Comparison of ENCODE assay signal across 14 cellular contexts in genomic region chr1:213983589-213984386, GRCh38. TPM values are rescaled to one million over a fixed set of nuclear protein-coding genes. Genes with fewer than 3 reads are reported as not detected.
DNase-seq lines count a peak whose midpoint lies in the region; ATAC-seq and TF ChIP-seq lines count a peak whose summit lies in the region.
"Had no signal": no experiment of that assay in that cellular context is flagged by ENCODE, and none has a peak within 500 bp of the region (broad histone marks: within the 10 kb centered on the region; RNA-seq: fewer than 3 reads in every experiment).

No MANE protein-coding gene starts in this region.

- TF ChIP-seq EP300 in sigmoid colon (IDR thresholded peaks at IDR 0.05): no peak

- peak overlapping the region; percentile 24 for H3K4me3 ChIP-seq in hepatocyte
- peak overlapping the region in 3 of 4 donors; percentile 28 to 47 (median 40) for H3K4me3 ChIP-seq in sigmoid colon
- no peak overlapping the region for H3K4me3 ChIP-seq in aorta (ENCODE audit: low read length in 2 of 2)

- H4K20me1 ChIP-seq in hepatocyte (ENCODE audit: insufficient read depth, poor library complexity, severe bottlenecking): no peaks in the 10 kb centered on the region

- H3K4me1 ChIP-seq in hepatocyte (ENCODE audit: insufficient read depth) (peaks cover 26% of the 10 kb centered on the region), sigmoid colon (peaks cover 0 to 44% (median 41%) of the 10 kb centered on the region in 4 donors), aorta (ENCODE audit: control insufficient read depth in 1 of 2, insufficient read depth in 2 of 2, low read length in 2 of 2) (no peaks in the 10 kb centered on the region)

- ATAC-seq in aorta (ENCODE audit: low FRiP score): no peak

- peak; percentile 40 to 83 (median 77) for DNase-seq in NCI-H1417 (lab: John Stamatoyannopoulos, UW)
- DNase-seq in NCI-H1417 treated with DMSO at 0.1 percent for 48 hours (lab: John Stamatoyannopoulos, UW): no peak
- peak; percentile 44 for DNase-seq in NCI-H510A (lab: John Stamatoyannopoulos, UW)
- DNase-seq in hepatocyte (ENCODE audit: low spot score): no peak
- DNase-seq in sigmoid colon: no peak
- no peak for DNase-seq in T-helper 1 cell
- DNase-seq in COLO829 (ENCODE audit: low spot score): no peak
- DNase-seq in aorta: no peak
- DNase-seq: activated B cell treated with CpG ODN at 0.5 μM for 24 hours, activated gamma-delta T cell, GF-D8, Kasumi-1, kidney glomerular epithelial cell had no signal

- H3K9me3 ChIP-seq in hepatocyte (ENCODE audit: low read depth): no peaks in the 10 kb centered on the region
- no peaks in the 10 kb centered on the region for H3K9me3 ChIP-seq in sigmoid colon
- H3K9me3 ChIP-seq in aorta (ENCODE audit: control insufficient read depth, low read length): no peaks in the 10 kb centered on the region

- H3K4me2 ChIP-seq in hepatocyte: peak overlapping the region; percentile 95

- H3K27me3 ChIP-seq in hepatocyte (peaks cover 83% of the 10 kb centered on the region), sigmoid colon (peaks cover 53 to 84% (median 72%) of the 10 kb centered on the region in 3 donors), aorta (ENCODE audit: control insufficient read depth in 1 of 2, insufficient read depth in 2 of 2, low read length in 1 of 2) (no peaks in the 10 kb centered on the region)

- no peaks in the 10 kb centered on the region for H3K9me2 ChIP-seq in hepatocyte (replicated peaks; ENCODE audit: insufficient read depth)

- whole genome bisulfite sequencing in hepatocyte (ENCODE audit: low lambda C conversion rate, missing lambda C conversion rate): 22% methylated on average over 31 of the region's 31 CpGs
- 29 to 69% methylated on average over 31 of the region's 31 CpGs for WGBS in sigmoid colon, 2 donors
- 22 to 29% methylated on average over 31 of the region's 31 CpGs for WGBS in aorta, 2 donors

- no peak for TF ChIP-seq POLR2A in sigmoid colon (IDR thresholded peaks at IDR 0.05)

- H3K27ac ChIP-seq in hepatocyte (no peak overlapping the region), sigmoid colon (no peak overlapping the region), aorta (ENCODE audit: low read depth in 1 of 2, low read length in 2 of 2) (no peak overlapping the region)
- H3K27ac ChIP-seq: 22Rv1 had no signal

- no peak overlapping the region for H2AFZ ChIP-seq in hepatocyte

- no peak for TF ChIP-seq CTCF in hepatocyte (IDR thresholded peaks at IDR 0.05; ENCODE audit: poor library complexity)
- no peak for TF ChIP-seq CTCF in sigmoid colon (IDR thresholded peaks at IDR 0.05)

- H3K36me3 ChIP-seq in hepatocyte (replicated peaks; ENCODE audit: insufficient read depth, low read depth): no peaks in the 10 kb centered on the region
- no peaks in the 10 kb centered on the region for H3K36me3 ChIP-seq in sigmoid colon
- no peaks in the 10 kb centered on the region for H3K36me3 ChIP-seq in aorta (ENCODE audit: control insufficient read depth in 1 of 2, insufficient read depth in 2 of 2, low read length in 1 of 2)

- H3K79me2 ChIP-seq in hepatocyte: no peaks in the 10 kb centered on the region

- intact Hi-C loops in sigmoid colon (cut with DNase I) (no loop called here), aorta (cut with DNase I) (no loop called here)

RNA-seq across cellular contexts. Expression of gene PROX1, which starts 4.0 kb away (rescaled TPM):
- total RNA-seq in hepatocyte (15.7 and 18.7 TPM in 2 replicates), sigmoid colon (1 to 10 TPM; 5.4 to 7.7 (median 6.4) TPM), aorta (1 to 10 TPM; 2.5 to 2.6 TPM)
- polyA plus RNA-seq in hepatocyte (4.8 and 6.7 TPM in 2 replicates), sigmoid colon (1 to 10 TPM; 1.4 to 2.4 (median 2.4) TPM), aorta (1 to 10 TPM in 1 of 2 donors, not detected in 1; 1.5 TPM)

Comparison
In these comparisons a context has a peak if more than half of its experiments do, and no peak if none do; other contexts are left out.
1. DNase-seq: peak in NCI-H1417 (3 of 3) and NCI-H510A (single experiment); none in NCI-H1417 treated with DMSO at 0.1 percent for 48 hours (single experiment), hepatocyte (single experiment), sigmoid colon (single experiment), T-helper 1 cell (0 of 5), COLO829 (single experiment) and aorta (0 of 2).
2. H3K4me3 ChIP-seq: peak in hepatocyte (single experiment) and sigmoid colon (3 of 4); none in aorta (0 of 2).